Comparison of ENCODE assay signal across 9 cellular contexts in the genomic region with DNA sequence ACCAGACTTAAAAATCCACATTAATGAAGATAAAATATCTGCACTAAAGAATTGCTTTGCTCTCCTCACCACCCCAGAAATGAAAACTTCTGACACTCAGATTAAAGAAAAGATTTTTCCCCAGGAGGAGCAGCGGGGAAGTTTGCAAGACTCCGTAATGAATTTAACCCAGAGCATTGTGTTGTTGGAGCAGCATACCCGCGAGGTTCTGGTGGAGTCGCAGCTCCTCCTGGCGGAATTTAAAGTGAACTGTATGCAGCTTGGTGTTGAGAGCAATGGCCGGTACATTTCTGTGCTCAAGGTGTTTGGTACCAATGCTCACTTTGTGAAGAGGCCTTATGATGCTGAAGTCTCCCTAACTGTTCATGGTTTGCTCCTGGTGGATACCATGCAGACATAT. TPM values are rescaled to one million over a fixed set of nuclear protein-coding genes. Genes with fewer than 3 reads are reported as not detected.
A peak's percentile ranks its signal among the peaks of the same experiment; 100 is the strongest.
DNase-seq lines count a peak whose midpoint lies in the region; ATAC-seq and TF ChIP-seq lines count a peak whose summit lies in the region.
"Had no signal": no experiment of that assay in that cellular context is flagged by ENCODE, and none has a peak within 500 bp of the region (broad histone marks: within the 10 kb centered on the region; RNA-seq: fewer than 3 reads in every experiment).

No MANE protein-coding gene starts in this region.

- H3K9me3 Mint-ChIP-seq in activated naive CD4-positive, alpha-beta T cell treated with anti-CD3 and anti-CD28 coated beads, Interleukin-2, amount 50 U/mL, for 72 hours, result no peaks in the 10 kb centered on the region
- no peaks in the 10 kb centered on the region for H3K9me3 Mint-ChIP-seq in type B pancreatic cell

- no peaks in the 10 kb centered on the region for H3K27me3 ChIP-seq in upper lobe of left lung

- ATAC-seq in activated naive CD4-positive, alpha-beta T cell treated with anti-CD3 and anti-CD28 coated beads, Interleukin-2, amount 50 U/mL, for 72 hours, result no peak
- no peak for ATAC-seq in upper lobe of left lung (ENCODE audit: low FRiP score in 2 of 2)

- TF ChIP-seq CTCF in type B pancreatic cell (conservative IDR thresholded peaks at IDR 0.05) (peak; percentile 74), upper lobe of left lung (IDR thresholded peaks at IDR 0.05) (peak in 3 of 6 experiments; percentile 19 to 42 (median 19))

- H3K4me1 ChIP-seq in upper lobe of left lung, result peaks cover 0 to 6% (median 0%) of the 10 kb centered on the region in 4 donors

- H3K27ac Mint-ChIP-seq in activated naive CD4-positive, alpha-beta T cell treated with anti-CD3 and anti-CD28 coated beads, Interleukin-2, amount 50 U/mL, for 72 hours, result no peak overlapping the region
- H3K27ac Mint-ChIP-seq in type B pancreatic cell, result no peak overlapping the region

- H3K4me1 Mint-ChIP-seq in type B pancreatic cell (ENCODE audit: unreplicated experiment), result no peaks in the 10 kb centered on the region

- no peak for TF ChIP-seq EP300 in upper lobe of left lung (IDR thresholded peaks at IDR 0.05)

- no peak overlapping the region for H3K4me3 ChIP-seq in upper lobe of left lung

- H3K27me3 Mint-ChIP-seq in type B pancreatic cell, result no peaks in the 10 kb centered on the region

- H3K27ac ChIP-seq in upper lobe of left lung, result no peak overlapping the region

- peaks cover 24 to 92% (median 65%) of the 10 kb centered on the region in 4 donors for H3K36me3 ChIP-seq in upper lobe of left lung

- TF ChIP-seq POLR2A in upper lobe of left lung (IDR thresholded peaks at IDR 0.05), result no peak

- H3K36me3 Mint-ChIP-seq in activated naive CD4-positive, alpha-beta T cell treated with anti-CD3 and anti-CD28 coated beads, Interleukin-2, amount 50 U/mL, for 72 hours, result peaks cover 0 to 14% of the 10 kb centered on the region in 2 donors
- H3K36me3 Mint-ChIP-seq in type B pancreatic cell, result peaks cover 51% of the 10 kb centered on the region

- peak; percentile 9 for DNase-seq in activated naive CD4-positive, alpha-beta T cell treated with Interleukin-2 at 50 U/mL for 16 hours
- DNase-seq in activated naive CD4-positive, alpha-beta T cell treated with anti-CD3 and anti-CD28 coated beads, Interleukin-2, amount 50 U/mL, for 72 hours (ENCODE audit: low spot score in 2 of 2), result no peak
- DNase-seq in amniotic epithelial cell (ENCODE audit: low read depth), result peak; percentile 65
- DNase-seq in iris pigment epithelial cell (ENCODE audit: low read depth), result peak; percentile 63
- no peak for DNase-seq in type B pancreatic cell (ENCODE audit: extremely low spot score, unreplicated experiment)
- no peak for DNase-seq in hippocampal formation (lab: John Stamatoyannopoulos, UW)
- DNase-seq in upper lobe of left lung, result no peak
- no peak for DNase-seq in superior temporal gyrus (ENCODE audit: extremely low spot score)
- DNase-seq: activated CD8-positive, alpha-beta memory T cell treated with anti-CD3 and anti-CD28 coated beads, Interleukin-2, amount 50 U/mL, for 4 hours had no signal

- H3K9me3 ChIP-seq in upper lobe of left lung, result no peaks in the 10 kb centered on the region

- no peak overlapping the region for H3K4me3 Mint-ChIP-seq in type B pancreatic cell

- 75 to 81% methylated on average over 7 of the region's 7 CpGs for WGBS in upper lobe of left lung, 2 donors

RNA-seq across cellular contexts. Expression of gene VPS13D, which starts 46.4 kb away (rescaled TPM):
- total RNA-seq in activated naive CD4-positive, alpha-beta T cell treated with anti-CD3 and anti-CD28 coated beads, Interleukin-2, amount 50 U/mL, for 72 hours, result 10 to 100 TPM; 31.2 to 40.7 TPM
- total RNA-seq in type B pancreatic cell (ENCODE audit: low replicate concordance), result 43.4 and 49.0 TPM in 2 replicates
- 100 to 1,000 TPM in 2 of 6 donors, 10 to 100 TPM in 4; 54.9 to 181 (median 87.9) TPM for total RNA-seq in upper lobe of left lung

Comparison
In these comparisons a context has a peak if more than half of its experiments do, and no peak if none do; other contexts are left out.
1. DNase-seq: peak in activated naive CD4-positive, alpha-beta T cell treated with Interleukin-2 at 50 U/mL for 16 hours (single experiment), amniotic epithelial cell (single experiment) and iris pigment epithelial cell (single experiment); none in activated naive CD4-positive, alpha-beta T cell treated with anti-CD3 and anti-CD28 coated beads, Interleukin-2, amount 50 U/mL, for 72 hours (0 of 2), type B pancreatic cell (single experiment), hippocampal formation (0 of 2), upper lobe of left lung (0 of 2) and superior temporal gyrus (single experiment).